4 cellular contexts compared by ENCODE assay signal in the genomic region with DNA sequence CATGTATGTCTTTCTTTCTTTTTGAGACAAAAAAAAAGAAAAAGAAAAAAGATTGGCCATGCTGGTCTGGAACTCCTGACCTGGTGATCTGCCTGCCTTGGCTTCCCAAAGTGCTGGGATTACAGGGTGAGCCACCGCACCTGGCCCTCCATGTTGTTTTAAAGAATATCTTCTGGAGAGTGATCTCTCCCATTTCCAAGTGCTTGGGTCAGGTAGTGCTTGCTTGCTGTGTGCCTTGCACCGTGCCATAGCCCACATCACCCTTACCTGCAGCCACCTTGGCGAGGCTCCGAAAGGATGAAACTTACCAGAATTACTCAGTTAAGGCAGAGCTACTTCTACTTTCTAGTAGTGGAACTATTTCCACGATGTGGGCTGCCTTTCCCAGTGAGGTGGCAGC. TPM values are rescaled to one million over a fixed set of nuclear protein-coding genes. Genes with fewer than 3 reads are reported as not detected.
"Had no signal": no experiment of that assay in that cellular context is flagged by ENCODE, and none has a peak within 500 bp of the region (broad histone marks: within the 10 kb centered on the region; RNA-seq: fewer than 3 reads in every experiment).

No MANE protein-coding gene starts in this region.

- DNase-seq: GDM1, GF-D8 had no signal

- H3K4me3 ChIP-seq: GM12878 had no signal

- ATAC-seq: GM12878 had no signal

RNA-seq across cellular contexts. Expression of a gene that starts 39.9 kb away (rescaled TPM):
- total RNA-seq: G401 had no signal
